Comparison of ENCODE assay signal across 5 cellular contexts in genomic region chr14:67698179-67698578, GRCh38.
"Had no signal": no experiment of that assay in that cellular context is flagged by ENCODE, and none has a peak within 500 bp of the region (broad histone marks: within the 10 kb centered on the region; RNA-seq: fewer than 3 reads in every experiment).

No MANE protein-coding gene starts in this region.

- H3K27ac ChIP-seq: KMS-11 had no signal

- H3K9ac ChIP-seq: KMS-11 had no signal

- H3K4me2 ChIP-seq: GM23338, KMS-11 had no signal

- ATAC-seq: GM23338 had no signal

- H3K4me3 ChIP-seq: GM23338 had no signal

- DNase-seq: H9, HCEC 1CT, KBM-7 had no signal
